2 cellular contexts compared by ENCODE assay signal in the genomic region with DNA sequence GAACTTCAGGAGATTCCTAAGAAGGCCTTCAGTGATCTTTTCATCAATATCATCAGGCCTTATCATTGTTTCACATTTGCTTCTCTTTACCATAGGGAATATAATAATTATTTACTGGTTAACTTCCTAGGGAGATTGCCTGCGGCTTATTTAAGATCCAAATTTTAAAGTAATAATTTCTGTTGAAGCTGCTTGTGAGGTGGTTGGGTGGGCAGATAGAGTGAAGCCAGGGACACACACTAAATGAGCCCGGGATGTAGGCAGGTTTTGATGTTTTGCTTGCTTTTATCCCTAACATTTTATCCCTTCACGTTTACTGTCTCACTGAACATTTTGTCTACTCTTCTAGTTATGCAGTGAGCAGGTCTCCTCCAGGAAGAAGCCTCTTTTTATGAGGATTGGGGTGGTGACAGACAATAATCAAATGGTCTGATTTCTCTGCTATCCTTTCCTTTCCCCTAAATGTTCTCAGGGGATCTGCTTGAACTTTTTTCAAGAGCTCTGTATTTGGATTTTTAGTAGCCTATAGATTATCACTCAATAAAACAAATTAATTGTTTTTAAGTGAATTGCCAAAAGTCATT.
A peak's percentile ranks its signal among the peaks of the same experiment; 100 is the strongest.
TF ChIP-seq lines count a peak whose summit lies in the region.

No MANE protein-coding gene starts in this region.

TF ChIP-seq in IMR-90, 13 proteins besides CTCF, POLR2A, EP300 and RAD21:
- TF ChIP-seq RCOR1 (IDR thresholded peaks at IDR 0.05; ENCODE audit: insufficient replicate concordance, low read length) (no peak), CHD1 (IDR thresholded peaks at IDR 0.05; ENCODE audit: low read depth, low read length) (peak; percentile 85)

TF ChIP-seq in GM12878, 131 proteins besides CTCF, POLR2A, EP300 and RAD21:
- TF ChIP-seq TCF12 (IDR thresholded peaks at IDR 0.05; ENCODE audit: low read depth, low read length) (no peak), TBL1XR1 (IDR thresholded peaks at IDR 0.05; ENCODE audit: low read depth, low read length) (no peak), HCFC1 (IDR thresholded peaks at IDR 0.05; ENCODE audit: low read length) (no peak), PRDM15 (CRISPR knock-in tag; IDR thresholded peaks at IDR 0.05) (no peak), MEF2B (IDR thresholded peaks at IDR 0.05; ENCODE audit: partially characterized antibody, poor library complexity, severe bottlenecking) (no peak)
- TF ChIP-seq, protein P1, sequence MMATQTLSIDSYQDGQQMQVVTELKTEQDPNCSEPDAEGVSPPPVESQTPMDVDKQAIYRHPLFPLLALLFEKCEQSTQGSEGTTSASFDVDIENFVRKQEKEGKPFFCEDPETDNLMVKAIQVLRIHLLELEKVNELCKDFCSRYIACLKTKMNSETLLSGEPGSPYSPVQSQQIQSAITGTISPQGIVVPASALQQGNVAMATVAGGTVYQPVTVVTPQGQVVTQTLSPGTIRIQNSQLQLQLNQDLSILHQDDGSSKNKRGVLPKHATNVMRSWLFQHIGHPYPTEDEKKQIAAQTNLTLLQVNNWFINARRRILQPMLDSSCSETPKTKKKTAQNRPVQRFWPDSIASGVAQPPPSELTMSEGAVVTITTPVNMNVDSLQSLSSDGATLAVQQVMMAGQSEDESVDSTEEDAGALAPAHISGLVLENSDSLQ (IDR thresholded peaks at IDR 0.05) = no peak
